In the genomic region with DNA sequence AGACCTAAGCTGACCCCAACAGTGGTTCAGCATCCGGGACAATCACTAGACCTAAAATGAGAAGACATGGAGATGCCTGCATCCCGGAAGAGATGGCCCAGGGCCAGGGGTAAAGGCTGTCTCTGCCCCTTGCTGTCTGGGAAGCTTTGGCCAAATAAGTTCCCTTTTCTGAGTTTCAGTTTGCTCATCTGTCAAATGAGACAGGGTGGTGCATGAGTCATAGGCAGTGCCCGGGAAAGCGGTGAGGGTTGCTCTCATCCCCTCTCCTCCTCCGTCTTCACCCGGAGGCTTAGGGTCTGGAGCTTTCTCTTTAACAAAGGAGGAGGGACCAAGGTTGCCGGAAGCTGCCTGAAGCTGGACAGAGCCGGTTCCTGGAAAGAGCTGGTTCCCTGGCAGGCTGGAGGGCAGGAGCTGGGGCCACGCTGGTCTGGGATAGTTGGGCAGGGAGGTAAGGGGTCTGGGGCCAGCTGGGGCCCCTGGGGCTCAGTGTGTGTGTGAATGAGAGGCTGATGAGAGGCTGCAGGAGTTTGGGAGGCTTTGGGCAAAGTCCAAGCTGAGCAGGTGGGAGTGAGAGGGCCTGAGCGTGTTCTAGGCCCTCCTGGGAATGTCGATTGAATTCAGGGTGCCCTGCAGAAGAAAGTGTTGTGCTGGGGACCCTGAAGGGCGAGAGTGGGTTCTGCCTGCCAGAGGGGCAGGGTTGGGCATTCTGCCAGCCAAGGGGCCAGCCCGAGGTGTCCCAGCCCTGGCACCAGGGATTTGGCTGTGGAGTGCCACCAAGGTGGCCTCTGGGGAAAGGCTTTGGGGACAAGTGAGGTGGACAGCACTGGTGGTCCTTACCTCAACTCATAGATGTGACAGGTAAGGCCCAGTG, we compare ENCODE assay signal across 1 cellular context.
TF ChIP-seq lines count a peak whose summit lies in the region.

A gene with protein sequence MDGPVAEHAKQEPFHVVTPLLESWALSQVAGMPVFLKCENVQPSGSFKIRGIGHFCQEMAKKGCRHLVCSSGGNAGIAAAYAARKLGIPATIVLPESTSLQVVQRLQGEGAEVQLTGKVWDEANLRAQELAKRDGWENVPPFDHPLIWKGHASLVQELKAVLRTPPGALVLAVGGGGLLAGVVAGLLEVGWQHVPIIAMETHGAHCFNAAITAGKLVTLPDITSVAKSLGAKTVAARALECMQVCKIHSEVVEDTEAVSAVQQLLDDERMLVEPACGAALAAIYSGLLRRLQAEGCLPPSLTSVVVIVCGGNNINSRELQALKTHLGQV (plus strand): TSS at position 351 of the 871 bp plus-strand sequence. CDS start 5,603 bp downstream, outside the sequence.

TF ChIP-seq in GM12878, 131 proteins besides CTCF, POLR2A, EP300 and RAD21 (continued from another document and continues in another):
- TF ChIP-seq, protein P1, sequence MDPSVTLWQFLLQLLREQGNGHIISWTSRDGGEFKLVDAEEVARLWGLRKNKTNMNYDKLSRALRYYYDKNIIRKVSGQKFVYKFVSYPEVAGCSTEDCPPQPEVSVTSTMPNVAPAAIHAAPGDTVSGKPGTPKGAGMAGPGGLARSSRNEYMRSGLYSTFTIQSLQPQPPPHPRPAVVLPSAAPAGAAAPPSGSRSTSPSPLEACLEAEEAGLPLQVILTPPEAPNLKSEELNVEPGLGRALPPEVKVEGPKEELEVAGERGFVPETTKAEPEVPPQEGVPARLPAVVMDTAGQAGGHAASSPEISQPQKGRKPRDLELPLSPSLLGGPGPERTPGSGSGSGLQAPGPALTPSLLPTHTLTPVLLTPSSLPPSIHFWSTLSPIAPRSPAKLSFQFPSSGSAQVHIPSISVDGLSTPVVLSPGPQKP (IDR thresholded peaks at IDR 0.05; ENCODE audit: low read depth, low read length) = no peak
- TF ChIP-seq ZBED1 (IDR thresholded peaks at IDR 0.05; ENCODE audit: borderline replicate concordance) (no peak), SMARCA5 (IDR thresholded peaks at IDR 0.05) (no peak), CBX3 (IDR thresholded peaks at IDR 0.05; ENCODE audit: borderline replicate concordance, low read depth) (no peak), PAX5 (IDR thresholded peaks at IDR 0.05; ENCODE audit: borderline replicate concordance, low read depth, low read length) (no peak), SREBF2 (IDR thresholded peaks at IDR 0.05; ENCODE audit: low read length) (no peak), POU2F2 (IDR thresholded peaks at IDR 0.05; ENCODE audit: borderline replicate concordance, low read depth, low read length) (no peak), FOXK2 (IDR thresholded peaks at IDR 0.05) (peak; percentile 72; the same call in 1 of the 2 replicates), BHLHE40 (IDR thresholded peaks at IDR 0.05; ENCODE audit: borderline replicate concordance in 1 of 2, low read depth in 2 of 2, low read length in 1 of 2) (no peak), CREB1 (IDR thresholded peaks at IDR 0.05; ENCODE audit: low read depth) (no peak), SMC3 (IDR thresholded peaks at IDR 0.05; ENCODE audit: borderline replicate concordance, low read length) (no peak), SIN3A (IDR thresholded peaks at IDR 0.05; ENCODE audit: low read depth, low read length) (peak; percentile 53; the same call in 1 of the 2 replicates), SUZ12 (IDR thresholded peaks at IDR 0.05; ENCODE audit: unreplicated experiment) (no peak), KAT2A (conservative IDR thresholded peaks at IDR 0.05; ENCODE audit: control insufficient read depth, low read depth, low read length) (no peak), SRF (IDR thresholded peaks at IDR 0.05; ENCODE audit: low read depth in 2 of 2, low read length in 2 of 2) (0 out of 4 replicates have a peak, but pooled peaks of 1 of the 2 experiments have one; percentile 41), MYB (IDR thresholded peaks at IDR 0.05; ENCODE audit: borderline replicate concordance, low read depth, low read length) (no peak), ZNF24 (IDR thresholded peaks at IDR 0.05) (no peak), KDM1A (IDR thresholded peaks at IDR 0.05; ENCODE audit: borderline replicate concordance) (no peak), MXI1 (IDR thresholded peaks at IDR 0.05; ENCODE audit: low read depth, low read length) (peak; percentile 46; the same call in 1 of the 2 replicates), RUNX3 (IDR thresholded peaks at IDR 0.05; ENCODE audit: low read length) (peak; percentile 40), IKZF1 (conservative IDR thresholded peaks at IDR 0.05) (peak; percentile 84), ATF7 (IDR thresholded peaks at IDR 0.05; ENCODE audit: low read depth) (peak; percentile 85), SPI1 (IDR thresholded peaks at IDR 0.05; ENCODE audit: borderline replicate concordance, insufficient read depth, low read depth, low read length) (no peak), GATAD2B (conservative IDR thresholded peaks at IDR 0.05; ENCODE audit: low read depth) (peak; percentile 40; the same call in 1 of the 2 replicates), CEBPB (IDR thresholded peaks at IDR 0.05; ENCODE audit: borderline replicate concordance in 1 of 2, low read depth in 2 of 2, low read length in 2 of 2) (no peak), BRCA1 (IDR thresholded peaks at IDR 0.05; ENCODE audit: low read depth, low read length) (no peak), WRNIP1 (IDR thresholded peaks at IDR 0.05; ENCODE audit: borderline replicate concordance, low read depth, low read length) (no peak), RAD51 (IDR thresholded peaks at IDR 0.05) (no peak), ASH2L (IDR thresholded peaks at IDR 0.05; ENCODE audit: borderline replicate concordance, low read depth) (no peak), BACH1 (IDR thresholded peaks at IDR 0.05; ENCODE audit: borderline replicate concordance) (no peak), JUND (IDR thresholded peaks at IDR 0.05; ENCODE audit: low read depth, low read length) (peak; percentile 68; the same call in 1 of the 2 replicates), DPF2 (IDR thresholded peaks at IDR 0.05) (peak; percentile 80; the same call in 1 of the 2 replicates), JUNB (IDR thresholded peaks at IDR 0.05) (peak; percentile 42; the same call in 1 of the 2 replicates), NRF1 (conservative IDR thresholded peaks at IDR 0.05; ENCODE audit: low read depth, low read length) (no peak), SUPT20H (IDR thresholded peaks at IDR 0.05; ENCODE audit: borderline replicate concordance, control insufficient read depth, low read depth, low read length) (no peak), EED (IDR thresholded peaks at IDR 0.05; ENCODE audit: low read depth) (peak; percentile 59; the same call in 1 of the 2 replicates)
- TF ChIP-seq, protein P2, sequence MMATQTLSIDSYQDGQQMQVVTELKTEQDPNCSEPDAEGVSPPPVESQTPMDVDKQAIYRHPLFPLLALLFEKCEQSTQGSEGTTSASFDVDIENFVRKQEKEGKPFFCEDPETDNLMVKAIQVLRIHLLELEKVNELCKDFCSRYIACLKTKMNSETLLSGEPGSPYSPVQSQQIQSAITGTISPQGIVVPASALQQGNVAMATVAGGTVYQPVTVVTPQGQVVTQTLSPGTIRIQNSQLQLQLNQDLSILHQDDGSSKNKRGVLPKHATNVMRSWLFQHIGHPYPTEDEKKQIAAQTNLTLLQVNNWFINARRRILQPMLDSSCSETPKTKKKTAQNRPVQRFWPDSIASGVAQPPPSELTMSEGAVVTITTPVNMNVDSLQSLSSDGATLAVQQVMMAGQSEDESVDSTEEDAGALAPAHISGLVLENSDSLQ (IDR thresholded peaks at IDR 0.05) = peak; percentile 64
- TF ChIP-seq, protein P3, sequence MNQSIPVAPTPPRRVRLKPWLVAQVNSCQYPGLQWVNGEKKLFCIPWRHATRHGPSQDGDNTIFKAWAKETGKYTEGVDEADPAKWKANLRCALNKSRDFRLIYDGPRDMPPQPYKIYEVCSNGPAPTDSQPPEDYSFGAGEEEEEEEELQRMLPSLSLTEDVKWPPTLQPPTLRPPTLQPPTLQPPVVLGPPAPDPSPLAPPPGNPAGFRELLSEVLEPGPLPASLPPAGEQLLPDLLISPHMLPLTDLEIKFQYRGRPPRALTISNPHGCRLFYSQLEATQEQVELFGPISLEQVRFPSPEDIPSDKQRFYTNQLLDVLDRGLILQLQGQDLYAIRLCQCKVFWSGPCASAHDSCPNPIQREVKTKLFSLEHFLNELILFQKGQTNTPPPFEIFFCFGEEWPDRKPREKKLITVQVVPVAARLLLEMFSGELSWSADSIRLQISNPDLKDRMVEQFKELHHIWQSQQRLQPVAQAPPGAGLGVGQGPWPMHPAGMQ (IDR thresholded peaks at IDR 0.05; ENCODE audit: borderline replicate concordance) = no peak
- TF ChIP-seq, protein P4, sequence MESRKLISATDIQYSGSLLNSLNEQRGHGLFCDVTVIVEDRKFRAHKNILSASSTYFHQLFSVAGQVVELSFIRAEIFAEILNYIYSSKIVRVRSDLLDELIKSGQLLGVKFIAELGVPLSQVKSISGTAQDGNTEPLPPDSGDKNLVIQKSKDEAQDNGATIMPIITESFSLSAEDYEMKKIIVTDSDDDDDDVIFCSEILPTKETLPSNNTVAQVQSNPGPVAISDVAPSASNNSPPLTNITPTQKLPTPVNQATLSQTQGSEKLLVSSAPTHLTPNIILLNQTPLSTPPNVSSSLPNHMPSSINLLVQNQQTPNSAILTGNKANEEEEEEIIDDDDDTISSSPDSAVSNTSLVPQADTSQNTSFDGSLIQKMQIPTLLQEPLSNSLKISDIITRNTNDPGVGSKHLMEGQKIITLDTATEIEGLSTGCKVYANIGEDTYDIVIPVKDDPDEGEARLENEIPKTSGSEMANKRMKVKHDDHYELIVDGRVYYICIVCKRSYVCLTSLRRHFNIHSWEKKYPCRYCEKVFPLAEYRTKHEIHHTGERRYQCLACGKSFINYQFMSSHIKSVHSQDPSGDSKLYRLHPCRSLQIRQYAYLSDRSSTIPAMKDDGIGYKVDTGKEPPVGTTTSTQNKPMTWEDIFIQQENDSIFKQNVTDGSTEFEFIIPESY (IDR thresholded peaks at IDR 0.05) = no peak
- TF ChIP-seq, protein P5, sequence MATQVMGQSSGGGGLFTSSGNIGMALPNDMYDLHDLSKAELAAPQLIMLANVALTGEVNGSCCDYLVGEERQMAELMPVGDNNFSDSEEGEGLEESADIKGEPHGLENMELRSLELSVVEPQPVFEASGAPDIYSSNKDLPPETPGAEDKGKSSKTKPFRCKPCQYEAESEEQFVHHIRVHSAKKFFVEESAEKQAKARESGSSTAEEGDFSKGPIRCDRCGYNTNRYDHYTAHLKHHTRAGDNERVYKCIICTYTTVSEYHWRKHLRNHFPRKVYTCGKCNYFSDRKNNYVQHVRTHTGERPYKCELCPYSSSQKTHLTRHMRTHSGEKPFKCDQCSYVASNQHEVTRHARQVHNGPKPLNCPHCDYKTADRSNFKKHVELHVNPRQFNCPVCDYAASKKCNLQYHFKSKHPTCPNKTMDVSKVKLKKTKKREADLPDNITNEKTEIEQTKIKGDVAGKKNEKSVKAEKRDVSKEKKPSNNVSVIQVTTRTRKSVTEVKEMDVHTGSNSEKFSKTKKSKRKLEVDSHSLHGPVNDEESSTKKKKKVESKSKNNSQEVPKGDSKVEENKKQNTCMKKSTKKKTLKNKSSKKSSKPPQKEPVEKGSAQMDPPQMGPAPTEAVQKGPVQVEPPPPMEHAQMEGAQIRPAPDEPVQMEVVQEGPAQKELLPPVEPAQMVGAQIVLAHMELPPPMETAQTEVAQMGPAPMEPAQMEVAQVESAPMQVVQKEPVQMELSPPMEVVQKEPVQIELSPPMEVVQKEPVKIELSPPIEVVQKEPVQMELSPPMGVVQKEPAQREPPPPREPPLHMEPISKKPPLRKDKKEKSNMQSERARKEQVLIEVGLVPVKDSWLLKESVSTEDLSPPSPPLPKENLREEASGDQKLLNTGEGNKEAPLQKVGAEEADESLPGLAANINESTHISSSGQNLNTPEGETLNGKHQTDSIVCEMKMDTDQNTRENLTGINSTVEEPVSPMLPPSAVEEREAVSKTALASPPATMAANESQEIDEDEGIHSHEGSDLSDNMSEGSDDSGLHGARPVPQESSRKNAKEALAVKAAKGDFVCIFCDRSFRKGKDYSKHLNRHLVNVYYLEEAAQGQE (IDR thresholded peaks at IDR 0.05; ENCODE audit: low read depth, low read length) = peak; percentile 26; the same call in 1 of the 2 replicates
- TF ChIP-seq, protein P6, sequence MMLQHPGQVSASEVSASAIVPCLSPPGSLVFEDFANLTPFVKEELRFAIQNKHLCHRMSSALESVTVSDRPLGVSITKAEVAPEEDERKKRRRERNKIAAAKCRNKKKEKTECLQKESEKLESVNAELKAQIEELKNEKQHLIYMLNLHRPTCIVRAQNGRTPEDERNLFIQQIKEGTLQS (IDR thresholded peaks at IDR 0.05; ENCODE audit: borderline replicate concordance, extremely low read depth, low read depth, low read length) = no peak
- TF ChIP-seq, protein P7, sequence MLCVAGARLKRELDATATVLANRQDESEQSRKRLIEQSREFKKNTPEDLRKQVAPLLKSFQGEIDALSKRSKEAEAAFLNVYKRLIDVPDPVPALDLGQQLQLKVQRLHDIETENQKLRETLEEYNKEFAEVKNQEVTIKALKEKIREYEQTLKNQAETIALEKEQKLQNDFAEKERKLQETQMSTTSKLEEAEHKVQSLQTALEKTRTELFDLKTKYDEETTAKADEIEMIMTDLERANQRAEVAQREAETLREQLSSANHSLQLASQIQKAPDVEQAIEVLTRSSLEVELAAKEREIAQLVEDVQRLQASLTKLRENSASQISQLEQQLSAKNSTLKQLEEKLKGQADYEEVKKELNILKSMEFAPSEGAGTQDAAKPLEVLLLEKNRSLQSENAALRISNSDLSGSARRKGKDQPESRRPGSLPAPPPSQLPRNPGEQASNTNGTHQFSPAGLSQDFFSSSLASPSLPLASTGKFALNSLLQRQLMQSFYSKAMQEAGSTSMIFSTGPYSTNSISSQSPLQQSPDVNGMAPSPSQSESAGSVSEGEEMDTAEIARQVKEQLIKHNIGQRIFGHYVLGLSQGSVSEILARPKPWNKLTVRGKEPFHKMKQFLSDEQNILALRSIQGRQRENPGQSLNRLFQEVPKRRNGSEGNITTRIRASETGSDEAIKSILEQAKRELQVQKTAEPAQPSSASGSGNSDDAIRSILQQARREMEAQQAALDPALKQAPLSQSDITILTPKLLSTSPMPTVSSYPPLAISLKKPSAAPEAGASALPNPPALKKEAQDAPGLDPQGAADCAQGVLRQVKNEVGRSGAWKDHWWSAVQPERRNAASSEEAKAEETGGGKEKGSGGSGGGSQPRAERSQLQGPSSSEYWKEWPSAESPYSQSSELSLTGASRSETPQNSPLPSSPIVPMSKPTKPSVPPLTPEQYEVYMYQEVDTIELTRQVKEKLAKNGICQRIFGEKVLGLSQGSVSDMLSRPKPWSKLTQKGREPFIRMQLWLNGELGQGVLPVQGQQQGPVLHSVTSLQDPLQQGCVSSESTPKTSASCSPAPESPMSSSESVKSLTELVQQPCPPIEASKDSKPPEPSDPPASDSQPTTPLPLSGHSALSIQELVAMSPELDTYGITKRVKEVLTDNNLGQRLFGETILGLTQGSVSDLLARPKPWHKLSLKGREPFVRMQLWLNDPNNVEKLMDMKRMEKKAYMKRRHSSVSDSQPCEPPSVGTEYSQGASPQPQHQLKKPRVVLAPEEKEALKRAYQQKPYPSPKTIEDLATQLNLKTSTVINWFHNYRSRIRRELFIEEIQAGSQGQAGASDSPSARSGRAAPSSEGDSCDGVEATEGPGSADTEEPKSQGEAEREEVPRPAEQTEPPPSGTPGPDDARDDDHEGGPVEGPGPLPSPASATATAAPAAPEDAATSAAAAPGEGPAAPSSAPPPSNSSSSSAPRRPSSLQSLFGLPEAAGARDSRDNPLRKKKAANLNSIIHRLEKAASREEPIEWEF (IDR thresholded peaks at IDR 0.05; ENCODE audit: insufficient replicate concordance, low read depth, low read length) = no peak
